In the genomic region with DNA sequence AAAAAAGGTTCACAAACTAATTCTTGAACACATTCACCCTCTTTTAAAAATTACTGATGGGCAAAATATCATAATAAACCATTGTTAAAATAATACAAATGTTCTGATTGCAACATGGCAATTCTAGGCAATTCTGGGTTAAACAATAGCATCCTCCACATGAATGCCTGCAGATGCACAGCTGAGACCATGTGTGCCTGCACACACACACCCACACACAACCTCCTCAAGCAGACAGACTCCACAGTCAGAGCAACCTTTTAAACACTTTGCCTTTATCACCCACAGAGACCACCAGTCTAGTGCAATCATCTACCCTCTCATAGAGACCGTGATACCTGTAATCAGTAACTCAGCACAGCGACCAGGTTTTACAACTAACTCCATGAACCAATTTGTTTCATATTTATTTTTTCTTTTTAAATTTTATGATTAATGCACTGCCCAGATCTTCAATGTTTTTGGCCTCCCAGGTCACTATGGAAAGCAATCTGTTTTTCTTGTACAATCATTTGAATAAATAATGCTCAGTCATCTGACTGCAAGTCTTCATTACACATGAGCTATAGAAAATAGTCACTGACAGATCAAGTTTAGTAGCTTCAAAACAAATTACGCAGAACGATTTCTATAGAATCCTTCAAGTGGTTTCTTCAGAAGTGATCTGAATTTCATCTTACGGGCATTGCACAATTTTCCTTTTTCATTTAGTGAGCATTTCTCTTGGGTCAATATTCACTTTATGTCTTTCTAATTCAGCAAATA, we compare ENCODE assay signal across 18 cellular contexts.
DNase-seq lines count a peak whose midpoint lies in the region; ATAC-seq and TF ChIP-seq lines count a peak whose summit lies in the region.
"Had no signal": no experiment of that assay in that cellular context is flagged by ENCODE, and none has a peak within 500 bp of the region (broad histone marks: within the 10 kb centered on the region; RNA-seq: fewer than 3 reads in every experiment).

No MANE protein-coding gene starts in this region.

- TF ChIP-seq CTCF in neural crest cell (conservative IDR thresholded peaks at IDR 0.05) = no peak
- TF ChIP-seq CTCF in upper lobe of right lung (IDR thresholded peaks at IDR 0.05) = no peak

- H3K27ac ChIP-seq in caudate nucleus (ENCODE audit: low read depth, low read length) (peak overlapping the region; percentile 36), upper lobe of right lung (no peak overlapping the region)
- H3K27ac ChIP-seq: SJCRH30 had no signal

- H3K27me3 ChIP-seq in upper lobe of right lung = no peaks in the 10 kb centered on the region
- H3K27me3 ChIP-seq: SJCRH30 had no signal

- no peaks in the 10 kb centered on the region for H3K36me3 Mint-ChIP-seq in neural crest cell (ENCODE audit: low read depth)
- H3K36me3 Mint-ChIP-seq: CD14-positive monocyte had no signal

- H3K36me3 ChIP-seq in upper lobe of right lung = no peaks in the 10 kb centered on the region
- H3K36me3 ChIP-seq: SJCRH30 had no signal

- no peaks in the 10 kb centered on the region for H3K9me3 ChIP-seq in upper lobe of right lung
- H3K9me3 ChIP-seq: SJCRH30 had no signal

- H3K4me1 ChIP-seq in upper lobe of right lung = peaks cover 13% of the 10 kb centered on the region
- H3K4me1 ChIP-seq: SJCRH30 had no signal

- H3K27me3 Mint-ChIP-seq in neural crest cell (ENCODE audit: low read depth) = no peaks in the 10 kb centered on the region
- H3K27me3 Mint-ChIP-seq: activated CD4-positive, alpha-beta T cell treated with anti-CD3 and anti-CD28 coated beads for 36 hours; stimulated activated naive CD8-positive, alpha-beta T cell treated with anti-CD3 and anti-CD28 coated beads, Interleukin-15, Interleukin-2, amounts not matched to agents 100 ng/mL and 50 ng/mL, for 24 hours had no signal

- peak overlapping the region; percentile 63 for H3K27ac Mint-ChIP-seq in neural crest cell (ENCODE audit: unreplicated experiment)
- H3K27ac Mint-ChIP-seq: activated CD4-positive, alpha-beta T cell treated with anti-CD3 and anti-CD28 coated beads for 36 hours; CD14-positive monocyte; stimulated activated naive CD8-positive, alpha-beta T cell treated with anti-CD3 and anti-CD28 coated beads, Interleukin-15, Interleukin-2, amounts not matched to agents 100 ng/mL and 50 ng/mL, for 24 hours had no signal

- peak; percentile 65 for DNase-seq in DMS79 treated with DMSO at 0.1 percent for 48 hours (lab: John Stamatoyannopoulos, UW)
- DNase-seq in DMS79 (lab: John Stamatoyannopoulos, UW) = no peak
- DNase-seq in NCI-H2196 (lab: John Stamatoyannopoulos, UW; ENCODE audit: unreplicated experiment) = peak; percentile 77
- DNase-seq in caudate nucleus (lab: John Stamatoyannopoulos, UW) = peak in 8 of 61 donors; percentile 4 to 63 (median 14)
- DNase-seq in neural crest cell (ENCODE audit: low read depth, low spot score) = no peak
- no peak for DNase-seq in upper lobe of right lung
- DNase-seq: 8988T; activated CD4-positive, alpha-beta T cell treated with anti-CD3 and anti-CD28 coated beads for 36 hours; activated gamma-delta T cell; Kasumi-1; left cardiac atrium; NCI-H1436 treated with DMSO at 0.1 percent for 48 hours; SJCRH30; T1000 had no signal

- peaks cover 39% of the 10 kb centered on the region for H3K4me1 Mint-ChIP-seq in neural crest cell
- H3K4me1 Mint-ChIP-seq: activated CD4-positive, alpha-beta T cell treated with anti-CD3 and anti-CD28 coated beads for 36 hours; CD14-positive monocyte had no signal

- no peak for ATAC-seq in HG03378 (IDR thresholded peaks at IDR 0.05; ENCODE audit: unreplicated experiment)
- ATAC-seq in GM18868 (IDR thresholded peaks at IDR 0.05; ENCODE audit: unreplicated experiment) = no peak
- ATAC-seq in upper lobe of right lung = no peak
- ATAC-seq: activated CD4-positive, alpha-beta T cell treated with anti-CD3 and anti-CD28 coated beads for 36 hours; left cardiac atrium had no signal

- intact Hi-C loops in upper lobe of right lung (cut with DNase I) = no loop called here

- H3K9me3 Mint-ChIP-seq in neural crest cell = no peaks in the 10 kb centered on the region
- H3K9me3 Mint-ChIP-seq: stimulated activated naive CD8-positive, alpha-beta T cell treated with anti-CD3 and anti-CD28 coated beads, Interleukin-15, Interleukin-2, amounts not matched to agents 100 ng/mL and 50 ng/mL, for 24 hours had no signal

- peak overlapping the region; percentile 18 for H3K4me3 Mint-ChIP-seq in neural crest cell
- H3K4me3 Mint-ChIP-seq: activated CD4-positive, alpha-beta T cell treated with anti-CD3 and anti-CD28 coated beads for 36 hours; CD14-positive monocyte; stimulated activated naive CD8-positive, alpha-beta T cell treated with anti-CD3 and anti-CD28 coated beads, Interleukin-15, Interleukin-2, amounts not matched to agents 100 ng/mL and 50 ng/mL, for 24 hours had no signal

- no peak overlapping the region for H3K4me3 ChIP-seq in upper lobe of right lung
- H3K4me3 ChIP-seq: SJCRH30 had no signal

Comparison
In these comparisons a context has a peak if more than half of its experiments do, and no peak if none do; other contexts are left out.
1. DNase-seq: peak in DMS79 treated with DMSO at 0.1 percent for 48 hours (single experiment) and NCI-H2196 (single experiment); none in DMS79 (single experiment), neural crest cell (single experiment) and upper lobe of right lung (single experiment).